Comparison of ENCODE assay signal across 9 cellular contexts in the genomic region with DNA sequence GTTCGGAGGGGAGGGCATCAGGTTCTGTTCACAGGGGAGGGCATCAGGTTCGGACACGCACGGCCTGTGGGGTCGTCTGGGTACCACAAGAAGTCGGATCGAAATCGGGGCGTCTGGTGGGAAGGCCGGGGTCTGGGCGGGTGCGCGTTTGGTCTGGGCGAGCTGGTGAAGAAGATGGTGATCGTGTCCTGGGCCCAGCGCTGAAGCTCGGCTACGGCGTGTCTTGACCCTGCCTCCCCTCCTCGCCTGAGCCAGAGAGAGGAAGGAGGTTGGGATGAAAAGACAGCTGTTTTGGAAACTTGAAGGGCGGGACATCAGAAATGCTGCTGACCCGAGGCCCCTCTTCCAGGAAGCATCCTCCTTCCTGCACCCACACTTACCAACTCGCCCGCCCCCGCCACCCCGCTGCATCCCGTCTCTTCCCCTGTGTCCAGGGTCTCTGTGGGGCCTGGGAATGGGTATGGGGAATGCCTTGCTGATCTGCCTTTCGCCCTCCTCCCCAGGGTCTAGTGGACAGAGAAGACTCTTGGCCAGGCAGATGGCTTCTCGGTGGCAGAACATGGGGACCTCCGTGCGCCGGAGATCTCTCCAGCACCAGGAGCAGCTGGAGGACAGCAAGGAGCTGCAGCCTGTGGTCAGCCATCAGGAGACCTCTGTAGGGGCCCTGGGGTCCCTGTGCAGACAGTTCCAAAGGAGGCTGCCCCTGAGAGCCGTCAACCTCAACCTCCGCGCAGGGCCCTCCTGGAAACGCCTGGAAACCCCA. TPM values are rescaled to one million over a fixed set of nuclear protein-coding genes. Genes with fewer than 3 reads are reported as not detected.
DNase-seq lines count a peak whose midpoint lies in the region; ATAC-seq, FAIRE-seq and TF ChIP-seq lines count a peak whose summit lies in the region.
"Had no signal": no experiment of that assay in that cellular context is flagged by ENCODE, and none has a peak within 500 bp of the region (broad histone marks: within the 10 kb centered on the region; RNA-seq: fewer than 3 reads in every experiment).

No MANE protein-coding gene starts in this region.

- H3K36me3 Mint-ChIP-seq in T-helper 1 cell treated with Interleukin-12 subunit alpha and Interleukin-12 subunit beta and Interleukin-4 antibody, amounts not matched to agents 30 μg/mL and 1 μg/mL, for 36 hours (ENCODE audit: low read depth), result peaks cover 5% of the 10 kb centered on the region
- peaks cover 9% of the 10 kb centered on the region for H3K36me3 Mint-ChIP-seq in activated naive CD8-positive, alpha-beta T cell treated with anti-CD3 and anti-CD28 coated beads, Interleukin-2, amount 10 ng/mL, durations not matched to agents 7 days and 5 days

- FAIRE-seq in kidney (lab: Jason Lieb, UNC), result no peak

- no peaks in the 10 kb centered on the region for H3K9me3 Mint-ChIP-seq in T-helper 1 cell treated with Interleukin-12 subunit alpha and Interleukin-12 subunit beta and Interleukin-4 antibody, amounts not matched to agents 30 μg/mL and 1 μg/mL, for 36 hours
- H3K9me3 Mint-ChIP-seq in activated naive CD8-positive, alpha-beta T cell treated with anti-CD3 and anti-CD28 coated beads, Interleukin-2, amount 10 ng/mL, durations not matched to agents 7 days and 5 days, result no peaks in the 10 kb centered on the region

- H3K9me3 ChIP-seq in kidney (ENCODE audit: control insufficient read depth in 1 of 2, low read length in 2 of 2), result no peaks in the 10 kb centered on the region
- H3K9me3 ChIP-seq in stomach, result no peaks in the 10 kb centered on the region

- ATAC-seq in activated naive CD8-positive, alpha-beta T cell treated with anti-CD3 and anti-CD28 coated beads, Interleukin-2, amount 10 ng/mL, durations not matched to agents 7 days and 5 days (ENCODE audit: low read depth), result no peak
- no peak for ATAC-seq in HG02885 (IDR thresholded peaks at IDR 0.05; ENCODE audit: poor library complexity, unreplicated experiment)

- H3K27me3 ChIP-seq in stomach, result peaks cover 0 to 12% (median 0%) of the 10 kb centered on the region in 3 donors

- H3K4me3 ChIP-seq in kidney (ENCODE audit: low read length in 2 of 2) (peak overlapping the region; percentile 51 to 67), stomach (peak overlapping the region; percentile 52 to 67 (median 58))

- DNase-seq in T-helper 1 cell, result no peak
- no peak for DNase-seq in activated naive CD8-positive, alpha-beta T cell treated with anti-CD3 and anti-CD28 coated beads, Interleukin-2, amount 10 ng/mL, durations not matched to agents 7 days and 5 days
- no peak for DNase-seq in kidney
- no peak for DNase-seq in stomach
- DNase-seq in dermis blood vessel endothelial cell, result no peak
- no peak for DNase-seq in GM13976 (ENCODE audit: low spot score)

- H3K4me1 Mint-ChIP-seq in T-helper 1 cell treated with Interleukin-12 subunit alpha and Interleukin-12 subunit beta and Interleukin-4 antibody, amounts not matched to agents 30 μg/mL and 1 μg/mL, for 36 hours (ENCODE audit: low read depth), result peaks cover 11% of the 10 kb centered on the region
- H3K4me1 Mint-ChIP-seq in activated naive CD8-positive, alpha-beta T cell treated with anti-CD3 and anti-CD28 coated beads, Interleukin-2, amount 10 ng/mL, durations not matched to agents 7 days and 5 days, result peaks cover 13% of the 10 kb centered on the region

- WGBS in stomach, 5 donors, result 28 to 35% (median 32%) methylated on average over 31 to 36 of the region's 36 CpGs

- TF ChIP-seq CTCF in kidney (IDR thresholded peaks at IDR 0.05; ENCODE audit: borderline replicate concordance, extremely low read depth, insufficient read depth), result no peak
- no peak for TF ChIP-seq CTCF in stomach (IDR thresholded peaks at IDR 0.05)
- TF ChIP-seq CTCF in GM13976 (IDR thresholded peaks at IDR 0.05; ENCODE audit: borderline replicate concordance, control extremely low read depth, extremely low read depth, insufficient read depth, missing control alignments), result no peak

- POLR2A ChIA-PET in activated naive CD8-positive, alpha-beta T cell treated with anti-CD3 and anti-CD28 coated beads, Interleukin-2, amount 10 ng/mL, durations not matched to agents 7 days and 5 days (lab: Charles Lee), result interaction anchor here (0.6 to 1.0 kb wide), 4 partner anchors 10 to 976 kb away, joined by 3 to 4 read pairs (median 3); a partner anchor contains a TSS

- no peaks in the 10 kb centered on the region for H3K36me3 ChIP-seq in kidney (ENCODE audit: control insufficient read depth in 1 of 2, insufficient read depth in 2 of 2, low read length in 2 of 2)
- peaks cover 0 to 7% (median 0%) of the 10 kb centered on the region in 4 donors for H3K36me3 ChIP-seq in stomach

- H3K4me3 Mint-ChIP-seq in T-helper 1 cell treated with Interleukin-12 subunit alpha and Interleukin-12 subunit beta and Interleukin-4 antibody, amounts not matched to agents 30 μg/mL and 1 μg/mL, for 36 hours, result peak overlapping the region; percentile 97
- H3K4me3 Mint-ChIP-seq in activated naive CD8-positive, alpha-beta T cell treated with anti-CD3 and anti-CD28 coated beads, Interleukin-2, amount 10 ng/mL, durations not matched to agents 7 days and 5 days, result peak overlapping the region; percentile 98

- no peak overlapping the region for H3K9ac ChIP-seq in kidney (ENCODE audit: low read length in 2 of 2)

- no peak for TF ChIP-seq POLR2A in stomach (IDR thresholded peaks at IDR 0.05)

- H3K27ac ChIP-seq in kidney (ENCODE audit: low read depth in 2 of 2, low read length in 2 of 2) (no peak overlapping the region), stomach (peak overlapping the region in 2 of 5 donors; percentile 73 to 75)

- H3K4me1 ChIP-seq in kidney (ENCODE audit: control insufficient read depth in 1 of 2, insufficient read depth in 1 of 2, low read depth in 1 of 2, low read length in 2 of 2), result peaks cover 0 to 8% of the 10 kb centered on the region in 2 donors
- H3K4me1 ChIP-seq in stomach, result peaks cover 7 to 20% (median 18%) of the 10 kb centered on the region in 4 donors

- in situ Hi-C loops in GM13976 (cut with MboI; ENCODE audit: low sequenced_read_pairs, unreplicated experiment), result no loop called here

- H3K27me3 Mint-ChIP-seq in T-helper 1 cell treated with Interleukin-12 subunit alpha and Interleukin-12 subunit beta and Interleukin-4 antibody, amounts not matched to agents 30 μg/mL and 1 μg/mL, for 36 hours (ENCODE audit: low read depth), result peaks cover 22% of the 10 kb centered on the region
- peaks cover 18% of the 10 kb centered on the region for H3K27me3 Mint-ChIP-seq in activated naive CD8-positive, alpha-beta T cell treated with anti-CD3 and anti-CD28 coated beads, Interleukin-2, amount 10 ng/mL, durations not matched to agents 7 days and 5 days

- intact Hi-C loops in kidney (cut with DNase I) (no loop called here), stomach (cut with DNase I; ENCODE audit: low total_unique reads) (no loop called here)

- TF ChIP-seq EP300 in stomach (IDR thresholded peaks at IDR 0.05), result no peak

- peak overlapping the region; percentile 83 for H3K27ac Mint-ChIP-seq in T-helper 1 cell treated with Interleukin-12 subunit alpha and Interleukin-12 subunit beta and Interleukin-4 antibody, amounts not matched to agents 30 μg/mL and 1 μg/mL, for 36 hours
- H3K27ac Mint-ChIP-seq in activated naive CD8-positive, alpha-beta T cell treated with anti-CD3 and anti-CD28 coated beads, Interleukin-2, amount 10 ng/mL, durations not matched to agents 7 days and 5 days, result peak overlapping the region; percentile 89

RNA-seq across cellular contexts. Expression of a gene that starts 0.5 kb away (rescaled TPM):
- total RNA-seq in activated naive CD8-positive, alpha-beta T cell treated with anti-CD3 and anti-CD28 coated beads, Interleukin-2, amount 10 ng/mL, durations not matched to agents 7 days and 5 days, result 10 to 100 TPM; 20.6 to 21.1 TPM
- total RNA-seq in kidney (1.7 TPM), stomach (1 to 10 TPM in 3 of 5 donors, under 1 TPM in 2; 0.87 to 8.5 (median 1.8) TPM), dermis blood vessel endothelial cell (7.8 and 62.4 TPM in 2 replicates)
- polyA plus RNA-seq in kidney (ENCODE audit: insufficient read depth, low read depth, low replicate concordance) (not detected), stomach (1 to 10 TPM in 2 of 3 donors, under 1 TPM in 1; 0.76 to 3.1 (median 2.1) TPM)

RNA-seq across cellular contexts. Expression of a gene that starts 9.8 kb away (rescaled TPM):
- total RNA-seq in activated naive CD8-positive, alpha-beta T cell treated with anti-CD3 and anti-CD28 coated beads, Interleukin-2, amount 10 ng/mL, durations not matched to agents 7 days and 5 days, result not detected
- total RNA-seq in kidney, result not detected
- polyA plus RNA-seq in kidney (ENCODE audit: insufficient read depth, low read depth, low replicate concordance), result not detected
- not detected for total RNA-seq in stomach
- not detected for polyA plus RNA-seq in stomach
- total RNA-seq in dermis blood vessel endothelial cell, result not detected in 2 replicates
- total RNA-seq: lung microvascular endothelial cell had no signal
